ENCODE assay signal across 15 cellular contexts in the genomic region with DNA sequence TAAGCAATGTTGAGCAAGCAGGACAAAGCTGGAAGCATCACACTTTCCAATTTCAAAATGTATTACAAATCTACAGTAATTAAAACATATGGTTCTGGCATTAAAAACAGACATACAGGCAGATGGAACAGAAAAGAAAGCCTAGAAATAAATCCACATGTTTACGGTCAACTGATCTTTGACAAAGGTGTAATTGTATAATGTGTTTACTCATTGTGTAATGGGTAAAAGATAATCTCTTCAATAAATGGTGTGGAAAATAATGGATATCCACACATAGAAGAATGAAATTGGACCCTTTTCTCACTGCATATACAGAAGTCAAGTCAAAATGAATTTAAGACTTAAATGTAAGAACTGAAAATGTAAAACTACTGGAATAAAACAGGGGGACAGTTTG.
A peak's percentile ranks its signal among the peaks of the same experiment; 100 is the strongest.
DNase-seq lines count a peak whose midpoint lies in the region; ATAC-seq, FAIRE-seq and TF ChIP-seq lines count a peak whose summit lies in the region.
"Had no signal": no experiment of that assay in that cellular context is flagged by ENCODE, and none has a peak within 500 bp of the region (broad histone marks: within the 10 kb centered on the region; RNA-seq: fewer than 3 reads in every experiment).

No MANE protein-coding gene starts in this region.

- ATAC-seq in GM18861 (IDR thresholded peaks at IDR 0.05; ENCODE audit: unreplicated experiment): no peak
- ATAC-seq: GM12878 had no signal

- H3K27ac ChIP-seq in 22Rv1 (peak overlapping the region; percentile 37), tibial nerve (no peak overlapping the region)

- no peak for TF ChIP-seq POLR2A in tibial nerve (IDR thresholded peaks at IDR 0.05)

- H3K4me3 ChIP-seq in tibial nerve: no peak overlapping the region
- H3K4me3 ChIP-seq: GM12878 had no signal

- TF ChIP-seq EP300 in tibial nerve (IDR thresholded peaks at IDR 0.05): no peak

- peak; percentile 68 for FAIRE-seq in D721Med (lab: Jason Lieb, UNC)
- FAIRE-seq: GM12878, H1 had no signal

- peaks cover 0 to 6% (median 0%) of the 10 kb centered on the region in 4 donors for H3K4me1 ChIP-seq in tibial nerve
- H3K4me1 ChIP-seq: Caco-2 had no signal

- WGBS in tibial nerve, 2 donors: 74 to 91% methylated on average over 1 of the region's 1 CpG

- TF ChIP-seq CTCF in 22Rv1 (IDR thresholded peaks at IDR 0.05) (no peak), D721Med (IDR thresholded peaks at IDR 0.05; ENCODE audit: insufficient read depth, missing control alignments) (no peak), tibial nerve (IDR thresholded peaks at IDR 0.05) (no peak)

- H3K36me3 ChIP-seq in tibial nerve: no peaks in the 10 kb centered on the region

- no peaks in the 10 kb centered on the region for H3K9me3 ChIP-seq in tibial nerve
- H3K9me3 ChIP-seq: Caco-2 had no signal

- DNase-seq in D721Med (ENCODE audit: insufficient read length, low spot score): no peak
- DNase-seq in NCI-H1417 (lab: John Stamatoyannopoulos, UW): peak in 2 of 3 experiments; percentile 35 to 88
- DNase-seq in NCI-H748 treated with DMSO at 0.1 percent for 48 hours (lab: John Stamatoyannopoulos, UW): peak; percentile 84
- no peak for DNase-seq in tibial nerve (ENCODE audit: low spot score in 2 of 2)
- no peak for DNase-seq in NCI-H1048 (lab: John Stamatoyannopoulos, UW)
- DNase-seq: Caco-2; GDM1; KG1; NK-92 treated with Interleukin-12 subunit alpha and Interleukin-12 subunit beta, amount 100 ng/mL, for 24 hours; RPMI8226; SIG-M5 had no signal

- H3K27me3 ChIP-seq in tibial nerve: no peaks in the 10 kb centered on the region

Comparison
In these comparisons a context has a peak if more than half of its experiments do, and no peak if none do; other contexts are left out.
1. DNase-seq: peak in NCI-H1417 (2 of 3) and NCI-H748 treated with DMSO at 0.1 percent for 48 hours (single experiment); none in D721Med (single experiment), tibial nerve (0 of 2) and NCI-H1048 (single experiment).